ENCODE assay signal across 1 cellular context in the genomic region with DNA sequence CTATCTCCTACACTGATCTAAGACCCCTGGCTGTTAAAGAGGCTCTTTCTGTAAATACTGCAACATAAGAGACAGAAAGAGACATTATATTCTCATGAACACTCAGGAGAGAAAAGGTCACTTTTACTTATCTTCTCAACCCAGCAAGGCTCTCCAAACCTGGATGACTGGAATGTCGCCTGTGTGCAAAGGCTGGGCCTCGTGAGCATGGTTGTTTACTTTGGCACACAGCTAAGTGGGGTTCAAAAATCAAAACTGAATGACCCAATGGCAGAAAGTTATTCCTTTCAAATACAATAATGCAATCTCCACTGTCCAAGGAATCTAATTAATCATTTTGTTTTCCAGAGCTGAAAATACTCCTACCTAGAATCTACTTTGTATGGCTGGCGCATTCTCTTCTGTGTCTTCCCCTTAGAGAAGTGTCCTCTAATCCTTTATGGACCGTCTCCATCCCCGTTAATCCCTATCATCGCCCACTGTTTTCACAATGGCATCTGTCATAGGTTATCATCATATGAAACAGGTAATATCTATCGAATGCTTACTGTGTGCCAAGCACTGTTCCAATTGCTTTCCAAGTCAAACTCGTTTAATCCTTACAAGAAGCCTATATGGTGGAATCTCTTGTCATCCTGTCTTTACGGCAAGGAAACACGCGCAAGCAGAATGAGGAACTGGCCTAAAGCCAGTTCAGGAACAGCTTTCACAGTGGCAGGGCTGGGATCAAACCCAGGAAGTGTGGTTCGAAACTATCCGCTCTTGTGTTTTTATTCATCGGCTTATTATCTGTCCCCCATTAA.
TF ChIP-seq lines count a peak whose summit lies in the region.

No MANE protein-coding gene starts in this region.

TF ChIP-seq in HepG2, 621 proteins besides CTCF, POLR2A, EP300 and RAD21 (continued from another document):
- TF ChIP-seq, protein P1, sequence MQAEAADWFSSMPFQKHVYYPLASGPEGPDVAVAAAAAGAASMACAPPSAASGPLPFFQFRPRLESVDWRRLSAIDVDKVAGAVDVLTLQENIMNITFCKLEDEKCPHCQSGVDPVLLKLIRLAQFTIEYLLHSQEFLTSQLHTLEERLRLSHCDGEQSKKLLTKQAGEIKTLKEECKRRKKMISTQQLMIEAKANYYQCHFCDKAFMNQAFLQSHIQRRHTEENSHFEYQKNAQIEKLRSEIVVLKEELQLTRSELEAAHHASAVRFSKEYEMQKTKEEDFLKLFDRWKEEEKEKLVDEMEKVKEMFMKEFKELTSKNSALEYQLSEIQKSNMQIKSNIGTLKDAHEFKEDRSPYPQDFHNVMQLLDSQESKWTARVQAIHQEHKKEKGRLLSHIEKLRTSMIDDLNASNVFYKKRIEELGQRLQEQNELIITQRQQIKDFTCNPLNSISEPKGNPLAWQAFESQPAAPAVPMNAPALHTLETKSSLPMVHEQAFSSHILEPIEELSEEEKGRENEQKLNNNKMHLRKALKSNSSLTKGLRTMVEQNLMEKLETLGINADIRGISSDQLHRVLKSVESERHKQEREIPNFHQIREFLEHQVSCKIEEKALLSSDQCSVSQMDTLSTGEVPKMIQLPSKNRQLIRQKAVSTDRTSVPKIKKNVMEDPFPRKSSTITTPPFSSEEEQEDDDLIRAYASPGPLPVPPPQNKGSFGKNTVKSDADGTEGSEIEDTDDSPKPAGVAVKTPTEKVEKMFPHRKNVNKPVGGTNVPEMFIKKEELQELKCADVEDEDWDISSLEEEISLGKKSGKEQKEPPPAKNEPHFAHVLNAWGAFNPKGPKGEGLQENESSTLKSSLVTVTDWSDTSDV (CRISPR knock-in tag; IDR thresholded peaks at IDR 0.05), result no peak
- TF ChIP-seq FOXA1 (IDR thresholded peaks at IDR 0.05) (peak; percentile 39; the same call in 1 of the 2 replicates), FOXA1 (CRISPR knock-in tag; IDR thresholded peaks at IDR 0.05) (peak; percentile 93), HCFC1 (IDR thresholded peaks at IDR 0.05; ENCODE audit: low read depth, low read length) (no peak), NFIC (IDR thresholded peaks at IDR 0.05; ENCODE audit: low read length) (peak; percentile 65; the same call in 1 of the 2 replicates), DMAP1 (CRISPR knock-in tag; IDR thresholded peaks at IDR 0.05) (peak; percentile 61; the same call in 1 of the 2 replicates), SAP130 (CRISPR knock-in tag; IDR thresholded peaks at IDR 0.05; ENCODE audit: low read depth) (peak; percentile 67), ZFP36L1 (CRISPR knock-in tag; IDR thresholded peaks at IDR 0.05) (no peak), ZNF124 (CRISPR knock-in tag; IDR thresholded peaks at IDR 0.05) (peak; percentile 53; the same call in 1 of the 2 replicates), PHF20 (CRISPR knock-in tag; IDR thresholded peaks at IDR 0.05) (0 out of 2 replicates have a peak, but pooled peaks have one; percentile 35), HNF4G (IDR thresholded peaks at IDR 0.05; ENCODE audit: borderline replicate concordance, low read depth, low read length) (peak; percentile 44; the same call in 1 of the 2 replicates), HNF4G (CRISPR knock-in tag; IDR thresholded peaks at IDR 0.05; ENCODE audit: borderline replicate concordance, low read depth) (no peak), GABPA (IDR thresholded peaks at IDR 0.05; ENCODE audit: low read depth, low read length) (no peak), GABPA (CRISPR knock-in tag; IDR thresholded peaks at IDR 0.05; ENCODE audit: low read depth) (peak; percentile 29; the same call in 1 of the 2 replicates), HDAC2 (CRISPR knock-in tag; IDR thresholded peaks at IDR 0.05) (no peak), SPEN (CRISPR knock-in tag; IDR thresholded peaks at IDR 0.05; ENCODE audit: low read depth) (no peak), CCDC6 (CRISPR knock-in tag; IDR thresholded peaks at IDR 0.05) (peak; percentile 50; the same call in 1 of the 2 replicates), FOXA3 (CRISPR knock-in tag; IDR thresholded peaks at IDR 0.05) (peak; percentile 96), ZNF547 (CRISPR knock-in tag; IDR thresholded peaks at IDR 0.05) (no peak), ZFY (CRISPR knock-in tag; IDR thresholded peaks at IDR 0.05) (0 out of 2 replicates have a peak, but pooled peaks have one; percentile 18), FLYWCH1 (CRISPR knock-in tag; IDR thresholded peaks at IDR 0.05) (no peak), PAF1 (CRISPR knock-in tag; IDR thresholded peaks at IDR 0.05) (no peak), RXRB (CRISPR knock-in tag; IDR thresholded peaks at IDR 0.05; ENCODE audit: borderline replicate concordance) (peak; percentile 29; the same call in 1 of the 2 replicates), RARA (CRISPR knock-in tag; IDR thresholded peaks at IDR 0.05) (peak; percentile 40; the same call in 1 of the 2 replicates), ZMYM3 (CRISPR knock-in tag; IDR thresholded peaks at IDR 0.05) (no peak), ATRX (CRISPR knock-in tag; IDR thresholded peaks at IDR 0.05; ENCODE audit: borderline replicate concordance) (no peak), GFI1 (CRISPR knock-in tag; IDR thresholded peaks at IDR 0.05; ENCODE audit: borderline replicate concordance) (peak; percentile 28; the same call in 1 of the 2 replicates), ZNF230 (CRISPR knock-in tag; IDR thresholded peaks at IDR 0.05) (no peak), TBL1XR1 (IDR thresholded peaks at IDR 0.05; ENCODE audit: borderline replicate concordance, low read length, partially characterized antibody) (no peak), CEBPG (CRISPR knock-in tag; IDR thresholded peaks at IDR 0.05) (0 out of 2 replicates have a peak, but pooled peaks have one; percentile 30), PHF21A (CRISPR knock-in tag; IDR thresholded peaks at IDR 0.05) (peak; percentile 58; the same call in 1 of the 2 replicates), FOSL2 (CRISPR knock-in tag; IDR thresholded peaks at IDR 0.05) (peak; percentile 15; the same call in 1 of the 2 replicates), ZNF720 (CRISPR knock-in tag; IDR thresholded peaks at IDR 0.05) (no peak), NCOR1 (IDR thresholded peaks at IDR 0.05; ENCODE audit: borderline replicate concordance, low read length) (peak; percentile 50; the same call in 1 of the 2 replicates), ZNF260 (CRISPR knock-in tag; IDR thresholded peaks at IDR 0.05; ENCODE audit: borderline replicate concordance, low read depth) (no peak), CREB1 (IDR thresholded peaks at IDR 0.05) (no peak), CREB1 (CRISPR knock-in tag; IDR thresholded peaks at IDR 0.05) (peak; percentile 41; the same call in 1 of the 2 replicates), ZNF883 (CRISPR knock-in tag; IDR thresholded peaks at IDR 0.05; ENCODE audit: not compliant biosample characterization) (no peak)
- TF ChIP-seq, protein P2, sequence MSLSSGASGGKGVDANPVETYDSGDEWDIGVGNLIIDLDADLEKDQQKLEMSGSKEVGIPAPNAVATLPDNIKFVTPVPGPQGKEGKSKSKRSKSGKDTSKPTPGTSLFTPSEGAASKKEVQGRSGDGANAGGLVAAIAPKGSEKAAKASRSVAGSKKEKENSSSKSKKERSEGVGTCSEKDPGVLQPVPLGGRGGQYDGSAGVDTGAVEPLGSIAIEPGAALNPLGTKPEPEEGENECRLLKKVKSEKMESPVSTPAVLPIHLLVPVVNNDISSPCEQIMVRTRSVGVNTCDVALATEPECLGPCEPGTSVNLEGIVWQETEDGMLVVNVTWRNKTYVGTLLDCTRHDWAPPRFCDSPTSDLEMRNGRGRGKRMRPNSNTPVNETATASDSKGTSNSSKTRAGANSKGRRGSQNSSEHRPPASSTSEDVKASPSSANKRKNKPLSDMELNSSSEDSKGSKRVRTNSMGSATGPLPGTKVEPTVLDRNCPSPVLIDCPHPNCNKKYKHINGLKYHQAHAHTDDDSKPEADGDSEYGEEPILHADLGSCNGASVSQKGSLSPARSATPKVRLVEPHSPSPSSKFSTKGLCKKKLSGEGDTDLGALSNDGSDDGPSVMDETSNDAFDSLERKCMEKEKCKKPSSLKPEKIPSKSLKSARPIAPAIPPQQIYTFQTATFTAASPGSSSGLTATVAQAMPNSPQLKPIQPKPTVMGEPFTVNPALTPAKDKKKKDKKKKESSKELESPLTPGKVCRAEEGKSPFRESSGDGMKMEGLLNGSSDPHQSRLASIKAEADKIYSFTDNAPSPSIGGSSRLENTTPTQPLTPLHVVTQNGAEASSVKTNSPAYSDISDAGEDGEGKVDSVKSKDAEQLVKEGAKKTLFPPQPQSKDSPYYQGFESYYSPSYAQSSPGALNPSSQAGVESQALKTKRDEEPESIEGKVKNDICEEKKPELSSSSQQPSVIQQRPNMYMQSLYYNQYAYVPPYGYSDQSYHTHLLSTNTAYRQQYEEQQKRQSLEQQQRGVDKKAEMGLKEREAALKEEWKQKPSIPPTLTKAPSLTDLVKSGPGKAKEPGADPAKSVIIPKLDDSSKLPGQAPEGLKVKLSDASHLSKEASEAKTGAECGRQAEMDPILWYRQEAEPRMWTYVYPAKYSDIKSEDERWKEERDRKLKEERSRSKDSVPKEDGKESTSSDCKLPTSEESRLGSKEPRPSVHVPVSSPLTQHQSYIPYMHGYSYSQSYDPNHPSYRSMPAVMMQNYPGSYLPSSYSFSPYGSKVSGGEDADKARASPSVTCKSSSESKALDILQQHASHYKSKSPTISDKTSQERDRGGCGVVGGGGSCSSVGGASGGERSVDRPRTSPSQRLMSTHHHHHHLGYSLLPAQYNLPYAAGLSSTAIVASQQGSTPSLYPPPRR (CRISPR knock-in tag; IDR thresholded peaks at IDR 0.05; ENCODE audit: borderline replicate concordance), result no peak
- TF ChIP-seq, protein P3, sequence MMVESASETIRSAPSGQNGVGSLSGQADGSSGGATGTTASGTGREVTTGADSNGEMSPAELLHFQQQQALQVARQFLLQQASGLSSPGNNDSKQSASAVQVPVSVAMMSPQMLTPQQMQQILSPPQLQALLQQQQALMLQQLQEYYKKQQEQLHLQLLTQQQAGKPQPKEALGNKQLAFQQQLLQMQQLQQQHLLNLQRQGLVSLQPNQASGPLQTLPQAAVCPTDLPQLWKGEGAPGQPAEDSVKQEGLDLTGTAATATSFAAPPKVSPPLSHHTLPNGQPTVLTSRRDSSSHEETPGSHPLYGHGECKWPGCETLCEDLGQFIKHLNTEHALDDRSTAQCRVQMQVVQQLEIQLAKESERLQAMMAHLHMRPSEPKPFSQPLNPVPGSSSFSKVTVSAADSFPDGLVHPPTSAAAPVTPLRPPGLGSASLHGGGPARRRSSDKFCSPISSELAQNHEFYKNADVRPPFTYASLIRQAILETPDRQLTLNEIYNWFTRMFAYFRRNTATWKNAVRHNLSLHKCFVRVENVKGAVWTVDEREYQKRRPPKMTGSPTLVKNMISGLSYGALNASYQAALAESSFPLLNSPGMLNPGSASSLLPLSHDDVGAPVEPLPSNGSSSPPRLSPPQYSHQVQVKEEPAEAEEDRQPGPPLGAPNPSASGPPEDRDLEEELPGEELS (CRISPR knock-in tag; IDR thresholded peaks at IDR 0.05), result 0 out of 2 replicates have a peak, but pooled peaks have one; percentile 40
- TF ChIP-seq, protein P4, sequence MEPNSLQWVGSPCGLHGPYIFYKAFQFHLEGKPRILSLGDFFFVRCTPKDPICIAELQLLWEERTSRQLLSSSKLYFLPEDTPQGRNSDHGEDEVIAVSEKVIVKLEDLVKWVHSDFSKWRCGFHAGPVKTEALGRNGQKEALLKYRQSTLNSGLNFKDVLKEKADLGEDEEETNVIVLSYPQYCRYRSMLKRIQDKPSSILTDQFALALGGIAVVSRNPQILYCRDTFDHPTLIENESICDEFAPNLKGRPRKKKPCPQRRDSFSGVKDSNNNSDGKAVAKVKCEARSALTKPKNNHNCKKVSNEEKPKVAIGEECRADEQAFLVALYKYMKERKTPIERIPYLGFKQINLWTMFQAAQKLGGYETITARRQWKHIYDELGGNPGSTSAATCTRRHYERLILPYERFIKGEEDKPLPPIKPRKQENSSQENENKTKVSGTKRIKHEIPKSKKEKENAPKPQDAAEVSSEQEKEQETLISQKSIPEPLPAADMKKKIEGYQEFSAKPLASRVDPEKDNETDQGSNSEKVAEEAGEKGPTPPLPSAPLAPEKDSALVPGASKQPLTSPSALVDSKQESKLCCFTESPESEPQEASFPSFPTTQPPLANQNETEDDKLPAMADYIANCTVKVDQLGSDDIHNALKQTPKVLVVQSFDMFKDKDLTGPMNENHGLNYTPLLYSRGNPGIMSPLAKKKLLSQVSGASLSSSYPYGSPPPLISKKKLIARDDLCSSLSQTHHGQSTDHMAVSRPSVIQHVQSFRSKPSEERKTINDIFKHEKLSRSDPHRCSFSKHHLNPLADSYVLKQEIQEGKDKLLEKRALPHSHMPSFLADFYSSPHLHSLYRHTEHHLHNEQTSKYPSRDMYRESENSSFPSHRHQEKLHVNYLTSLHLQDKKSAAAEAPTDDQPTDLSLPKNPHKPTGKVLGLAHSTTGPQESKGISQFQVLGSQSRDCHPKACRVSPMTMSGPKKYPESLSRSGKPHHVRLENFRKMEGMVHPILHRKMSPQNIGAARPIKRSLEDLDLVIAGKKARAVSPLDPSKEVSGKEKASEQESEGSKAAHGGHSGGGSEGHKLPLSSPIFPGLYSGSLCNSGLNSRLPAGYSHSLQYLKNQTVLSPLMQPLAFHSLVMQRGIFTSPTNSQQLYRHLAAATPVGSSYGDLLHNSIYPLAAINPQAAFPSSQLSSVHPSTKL (CRISPR knock-in tag; IDR thresholded peaks at IDR 0.05), result peak; percentile 56
- TF ChIP-seq, protein P5, sequence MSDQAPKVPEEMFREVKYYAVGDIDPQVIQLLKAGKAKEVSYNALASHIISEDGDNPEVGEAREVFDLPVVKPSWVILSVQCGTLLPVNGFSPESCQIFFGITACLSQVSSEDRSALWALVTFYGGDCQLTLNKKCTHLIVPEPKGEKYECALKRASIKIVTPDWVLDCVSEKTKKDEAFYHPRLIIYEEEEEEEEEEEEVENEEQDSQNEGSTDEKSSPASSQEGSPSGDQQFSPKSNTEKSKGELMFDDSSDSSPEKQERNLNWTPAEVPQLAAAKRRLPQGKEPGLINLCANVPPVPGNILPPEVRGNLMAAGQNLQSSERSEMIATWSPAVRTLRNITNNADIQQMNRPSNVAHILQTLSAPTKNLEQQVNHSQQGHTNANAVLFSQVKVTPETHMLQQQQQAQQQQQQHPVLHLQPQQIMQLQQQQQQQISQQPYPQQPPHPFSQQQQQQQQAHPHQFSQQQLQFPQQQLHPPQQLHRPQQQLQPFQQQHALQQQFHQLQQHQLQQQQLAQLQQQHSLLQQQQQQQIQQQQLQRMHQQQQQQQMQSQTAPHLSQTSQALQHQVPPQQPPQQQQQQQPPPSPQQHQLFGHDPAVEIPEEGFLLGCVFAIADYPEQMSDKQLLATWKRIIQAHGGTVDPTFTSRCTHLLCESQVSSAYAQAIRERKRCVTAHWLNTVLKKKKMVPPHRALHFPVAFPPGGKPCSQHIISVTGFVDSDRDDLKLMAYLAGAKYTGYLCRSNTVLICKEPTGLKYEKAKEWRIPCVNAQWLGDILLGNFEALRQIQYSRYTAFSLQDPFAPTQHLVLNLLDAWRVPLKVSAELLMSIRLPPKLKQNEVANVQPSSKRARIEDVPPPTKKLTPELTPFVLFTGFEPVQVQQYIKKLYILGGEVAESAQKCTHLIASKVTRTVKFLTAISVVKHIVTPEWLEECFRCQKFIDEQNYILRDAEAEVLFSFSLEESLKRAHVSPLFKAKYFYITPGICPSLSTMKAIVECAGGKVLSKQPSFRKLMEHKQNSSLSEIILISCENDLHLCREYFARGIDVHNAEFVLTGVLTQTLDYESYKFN (CRISPR knock-in tag; conservative IDR thresholded peaks at IDR 0.05), result peak; percentile 70
- TF ChIP-seq, protein P6, sequence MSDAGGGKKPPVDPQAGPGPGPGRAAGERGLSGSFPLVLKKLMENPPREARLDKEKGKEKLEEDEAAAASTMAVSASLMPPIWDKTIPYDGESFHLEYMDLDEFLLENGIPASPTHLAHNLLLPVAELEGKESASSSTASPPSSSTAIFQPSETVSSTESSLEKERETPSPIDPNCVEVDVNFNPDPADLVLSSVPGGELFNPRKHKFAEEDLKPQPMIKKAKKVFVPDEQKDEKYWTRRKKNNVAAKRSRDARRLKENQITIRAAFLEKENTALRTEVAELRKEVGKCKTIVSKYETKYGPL (CRISPR knock-in tag; IDR thresholded peaks at IDR 0.05), result 0 out of 2 replicates have a peak, but pooled peaks have one; percentile 23
